ENCODE assay signal across 18 cellular contexts in genomic region chr7:125383324-125383723, GRCh38.
DNase-seq lines count a peak whose midpoint lies in the region; TF ChIP-seq lines count a peak whose summit lies in the region.
"Had no signal": no experiment of that assay in that cellular context is flagged by ENCODE, and none has a peak within 500 bp of the region (broad histone marks: within the 10 kb centered on the region; RNA-seq: fewer than 3 reads in every experiment).

No MANE protein-coding gene starts in this region.

- peak; percentile 4 for DNase-seq in mammary epithelial cell
- DNase-seq in breast epithelium (ENCODE audit: low spot score in 2 of 2), result no peak
- peak; percentile 10 for DNase-seq in Jurkat, Clone E6-1 (ENCODE audit: low read depth, low spot score)
- DNase-seq in SK-MEL-5 (ENCODE audit: low read depth, low spot score), result peak; percentile 57
- no peak for DNase-seq in type B pancreatic cell (ENCODE audit: extremely low spot score, unreplicated experiment)
- no peak for DNase-seq in NCI-H2196 treated with DMSO at 0.1 percent for 48 hours (lab: John Stamatoyannopoulos, UW; ENCODE audit: unreplicated experiment)
- DNase-seq in OCI-M2 (lab: John Stamatoyannopoulos, UW; ENCODE audit: unreplicated experiment), result no peak
- DNase-seq in KG1 (lab: John Stamatoyannopoulos, UW), result no peak
- DNase-seq: adrenal gland; central memory CD4-positive, alpha-beta T cell; effector CD8-positive, alpha-beta T cell; IMR-90; NCI-H1436 treated with DMSO at 0.1 percent for 48 hours; NCI-H446 treated with DMSO at 0.1 percent for 48 hours; pancreas; sigmoid colon; stimulated activated CD4-positive, alpha-beta T cell treated with anti-CD3 and anti-CD28 coated beads, Interleukin-2, amount 100 ng/mL, for 24 hours had no signal

- in situ Hi-C loops in mammary epithelial cell (cut with MboI; ENCODE audit: low sequenced_read_pairs in 2 of 2), result no loop called here
- in situ Hi-C loops in SK-MEL-5 (cut with HindIII; ENCODE audit: low pct_unique_long_range_greater_than_20kb, low sequenced_read_pairs), result no loop called here

- no peak overlapping the region for H3K4me2 ChIP-seq in mammary epithelial cell (ENCODE audit: insufficient read depth, low read depth, low read length)

- CTCF ChIA-PET in mammary epithelial cell (lab: Charles Lee; ENCODE audit: low non-redundant PET), result no interaction called here

- H3K9ac ChIP-seq in mammary epithelial cell (ENCODE audit: insufficient read depth, low read length), result no peak overlapping the region

- H3K4me3 Mint-ChIP-seq in type B pancreatic cell, result no peak overlapping the region
- H3K4me3 Mint-ChIP-seq: activated T-helper 17 cell treated with anti-CD3 and anti-CD28 coated beads, Interleukin-2, amount 50 U/mL, for 72 hours had no signal

- TF ChIP-seq CTCF in mammary epithelial cell (conservative IDR thresholded peaks at IDR 0.05 in 1 of 2, IDR thresholded peaks at IDR 0.05 in 1 of 2; ENCODE audit: extremely low read depth in 1 of 2, insufficient read depth in 1 of 2, low read depth in 1 of 2, low read length in 2 of 2) (peak; percentile 19 to 59), breast epithelium (IDR thresholded peaks at IDR 0.05) (no peak), type B pancreatic cell (conservative IDR thresholded peaks at IDR 0.05) (peak; percentile 26)

- no peak overlapping the region for H3K27ac Mint-ChIP-seq in type B pancreatic cell
- H3K27ac Mint-ChIP-seq: activated T-helper 17 cell treated with anti-CD3 and anti-CD28 coated beads, Interleukin-2, amount 50 U/mL, for 72 hours had no signal

- no peaks in the 10 kb centered on the region for H4K20me1 ChIP-seq in mammary epithelial cell (ENCODE audit: insufficient read depth, low read length)

- no peaks in the 10 kb centered on the region for H3K36me3 Mint-ChIP-seq in type B pancreatic cell

- H3K27ac ChIP-seq in mammary epithelial cell (ENCODE audit: insufficient read depth, low read depth, low read length), result no peak overlapping the region
- no peak overlapping the region for H3K27ac ChIP-seq in breast epithelium
- H3K27ac ChIP-seq: adrenal gland, pancreas, sigmoid colon had no signal

- H3K4me1 ChIP-seq in mammary epithelial cell (ENCODE audit: insufficient read depth, low read length) (no peaks in the 10 kb centered on the region), breast epithelium (no peaks in the 10 kb centered on the region)
- H3K4me1 ChIP-seq: adrenal gland, pancreas, sigmoid colon had no signal

- H3K36me3 ChIP-seq in mammary epithelial cell (ENCODE audit: insufficient read depth, low read length) (no peaks in the 10 kb centered on the region), breast epithelium (no peaks in the 10 kb centered on the region)
- H3K36me3 ChIP-seq: adrenal gland, pancreas, sigmoid colon had no signal

- H3K79me2 ChIP-seq in mammary epithelial cell (ENCODE audit: insufficient read depth, low read length), result no peaks in the 10 kb centered on the region

- BruUV-seq in mammary epithelial cell (replicated peaks; lab: Mats Ljungman, UMichigan), result no TSS peak

- no peak overlapping the region for H3K4me3 ChIP-seq in mammary epithelial cell (replicated peaks in 1 of 3; ENCODE audit: insufficient read depth in 1 of 3, low read depth in 2 of 3, low read length in 3 of 3)
- H3K4me3 ChIP-seq in breast epithelium, result no peak overlapping the region
- H3K4me3 ChIP-seq in Jurkat, Clone E6-1 (ENCODE audit: low read length), result no peak overlapping the region
- H3K4me3 ChIP-seq: adrenal gland, pancreas, sigmoid colon had no signal

- WGBS in mammary epithelial cell (ENCODE audit: low coverage, missing lambda C conversion rate), result 0% methylated on average over 2 of the region's 2 CpGs

- H3K27me3 ChIP-seq in mammary epithelial cell (ENCODE audit: insufficient read depth, low read length), result no peaks in the 10 kb centered on the region
- no peaks in the 10 kb centered on the region for H3K27me3 ChIP-seq in breast epithelium
- H3K27me3 ChIP-seq: adrenal gland, pancreas, sigmoid colon had no signal

- no peaks in the 10 kb centered on the region for H3K27me3 Mint-ChIP-seq in type B pancreatic cell
- H3K27me3 Mint-ChIP-seq: activated T-helper 17 cell treated with anti-CD3 and anti-CD28 coated beads, Interleukin-2, amount 50 U/mL, for 72 hours had no signal

- H3K4me1 Mint-ChIP-seq in type B pancreatic cell (ENCODE audit: unreplicated experiment), result no peaks in the 10 kb centered on the region
- H3K4me1 Mint-ChIP-seq: activated T-helper 17 cell treated with anti-CD3 and anti-CD28 coated beads, Interleukin-2, amount 50 U/mL, for 72 hours had no signal

- no peaks in the 10 kb centered on the region for H3K9me3 ChIP-seq in mammary epithelial cell (replicated peaks; ENCODE audit: insufficient read depth, low read length)
- H3K9me3 ChIP-seq in breast epithelium, result peaks cover 0 to 13% of the 10 kb centered on the region in 2 donors
- H3K9me3 ChIP-seq: pancreas had no signal

- peaks cover 6% of the 10 kb centered on the region for H3K9me3 Mint-ChIP-seq in type B pancreatic cell

- intact Hi-C loops in mammary epithelial cell (cut with micrococcal nuclease) (loop anchor here (2.0 kb wide), 1 partner anchor 287 kb away; no protein-coding TSS in a partner anchor), breast epithelium (cut with DNase I; ENCODE audit: low total_unique reads) (no loop called here)

- dilution Hi-C loops in mammary epithelial cell (cut with HindIII; ENCODE audit: low sequenced_read_pairs), result no loop called here

- H2AFZ ChIP-seq in mammary epithelial cell (ENCODE audit: low read depth, low read length), result no peak overlapping the region

- TF ChIP-seq POLR2A in breast epithelium (IDR thresholded peaks at IDR 0.05), result no peak

Comparison
In these comparisons a context has a peak if more than half of its experiments do, and no peak if none do; other contexts are left out.
1. DNase-seq: peak in mammary epithelial cell (single experiment), Jurkat, Clone E6-1 (single experiment) and SK-MEL-5 (single experiment); none in breast epithelium (0 of 2), type B pancreatic cell (single experiment), NCI-H2196 treated with DMSO at 0.1 percent for 48 hours (single experiment), OCI-M2 (single experiment) and KG1 (single experiment).
2. CTCF ChIP-seq: peak in mammary epithelial cell (2 of 2) and type B pancreatic cell (single experiment); none in breast epithelium (0 of 3).